In genomic region chr21:36966066-36966845, GRCh38 we compare ENCODE assay signal across 8 cellular contexts. TPM values are rescaled to one million over a fixed set of nuclear protein-coding genes. Genes with fewer than 3 reads are reported as not detected.
DNase-seq lines count a peak whose midpoint lies in the region; ATAC-seq and TF ChIP-seq lines count a peak whose summit lies in the region.

TSS of gene HLCS (minus strand) at chr21:36966669. CDS start at chr21:36966638, 31 bp downstream.

- peak within 1 kb of the TSS; percentile 87 for H3K4me2 ChIP-seq in Karpas-422 (ENCODE audit: low read depth, low read length, poor library complexity, severe bottlenecking)

- H3K27me3 ChIP-seq in Karpas-422 (ENCODE audit: low read length) (no peaks in the 10 kb centered on the region), SJSA1 (replicated peaks) (no peaks in the 10 kb centered on the region), upper lobe of left lung (no peaks in the 10 kb centered on the region)

- DNase-seq in ELF-1 (ENCODE audit: low read depth, low spot score) (peak; percentile 70), Karpas-422 (peak; percentile 94), SJSA1 (ENCODE audit: low read depth in 1 of 2, low spot score in 2 of 2) (peak; percentile 53 to 66), glomerular visceral epithelial cell (ENCODE audit: extremely low spot score) (peak; percentile 85), posterior cingulate gyrus (peak in 6 of 10 donors; percentile 22 to 90 (median 71)), upper lobe of left lung (peak; percentile 69 to 95)
- peak; percentile 71 for DNase-seq in activated naive CD4-positive, alpha-beta T cell treated with Interleukin-2 at 50 U/mL for 16 hours

- TF ChIP-seq CTCF in upper lobe of left lung (IDR thresholded peaks at IDR 0.05), result peak in 3 of 6 experiments; percentile 26 to 65 (median 46)

- no peaks in the 10 kb centered on the region for H4K20me1 ChIP-seq in Karpas-422 (ENCODE audit: insufficient read depth, low read depth, low read length)

- H3K9me2 ChIP-seq in Karpas-422 (replicated peaks; ENCODE audit: insufficient read depth, low read length), result no peaks in the 10 kb centered on the region

- intact Hi-C loops in posterior cingulate gyrus (cut with DNase I), result no loop called here

- ATAC-seq in GM21723 (IDR thresholded peaks at IDR 0.05; ENCODE audit: unreplicated experiment), result peak; percentile 83
- ATAC-seq in upper lobe of left lung (ENCODE audit: low FRiP score in 2 of 2), result peak; percentile 80 to 94

- H3K79me2 ChIP-seq in Karpas-422 (ENCODE audit: low read length), result peaks cover 19% of the 10 kb centered on the region

- TF ChIP-seq EP300 in upper lobe of left lung (IDR thresholded peaks at IDR 0.05), result no peak

- 0% methylated on average over 56 of the region's 105 CpGs; no CpG with 5 or more reads in 1 of the 2 donors for WGBS in upper lobe of left lung, 2 donors

- H3K9ac ChIP-seq in Karpas-422 (ENCODE audit: low read length), result peak within 1 kb of the TSS; percentile 96

- peak in 3 of 4 donors; percentile 37 to 71 (median 59) for TF ChIP-seq POLR2A in upper lobe of left lung (IDR thresholded peaks at IDR 0.05)

- H2AFZ ChIP-seq in Karpas-422 (ENCODE audit: low read length), result 0 out of 2 replicates have a peak within 1 kb of the TSS, but pooled peaks have one; percentile 63

- H3K4me3 ChIP-seq in Karpas-422 (ENCODE audit: low read length) (peak within 1 kb of the TSS; percentile 94), SJSA1 (peak within 1 kb of the TSS; percentile 93), upper lobe of left lung (peak within 1 kb of the TSS; percentile 52 to 92 (median 88))

- H3K27ac ChIP-seq in Karpas-422 (ENCODE audit: low read length), result peak within 1 kb of the TSS; percentile 70
- H3K27ac ChIP-seq in SJSA1, result peak within 1 kb of the TSS; percentile 77
- peak within 1 kb of the TSS; percentile 82 to 93 (median 86) for H3K27ac ChIP-seq in upper lobe of left lung

- H3K9me3 ChIP-seq in Karpas-422 (ENCODE audit: low read length), result no peaks in the 10 kb centered on the region
- H3K9me3 ChIP-seq in SJSA1 (replicated peaks), result 0 out of 2 replicates have a peak, but pooled peaks cover 3% of the 10 kb centered on the region
- H3K9me3 ChIP-seq in upper lobe of left lung, result no peaks in the 10 kb centered on the region

- peaks cover 24% of the 10 kb centered on the region for H3K4me1 ChIP-seq in Karpas-422 (ENCODE audit: low read length)
- H3K4me1 ChIP-seq in SJSA1 (replicated peaks), result peaks cover 21% of the 10 kb centered on the region
- H3K4me1 ChIP-seq in upper lobe of left lung, result peaks cover 6 to 25% (median 11%) of the 10 kb centered on the region in 4 donors

- H3K36me3 ChIP-seq in Karpas-422 (ENCODE audit: insufficient read depth, low read length) (no peaks in the 10 kb centered on the region), SJSA1 (peaks cover 22% of the 10 kb centered on the region), upper lobe of left lung (no peaks in the 10 kb centered on the region)

RNA-seq across cellular contexts. Expression of gene HLCS, which starts in this region (rescaled TPM):
- 36.2 and 55.9 TPM in 2 replicates for total RNA-seq in Karpas-422 (2014; rRNA removed; shearing (Covaris generic); ENCODE audit: low replicate concordance)
- 12.7 and 20.9 TPM in 2 replicates for total RNA-seq in SJSA1 (2014; rRNA removed; shearing (Covaris generic))
- total RNA-seq in upper lobe of left lung, result 10 to 100 TPM; 15.3 to 34.6 (median 24.1) TPM

Comparison
In these comparisons a context has a peak if more than half of its experiments do, and no peak if none do; other contexts are left out.
1. Peak in every context shown above with its lines: DNase-seq, ATAC-seq, H3K4me3 ChIP-seq and H3K27ac ChIP-seq.